Comparison of ENCODE assay signal across 22 cellular contexts in genomic region chr5:91143840-91144239, GRCh38.
"Had no signal": no experiment of that assay in that cellular context is flagged by ENCODE, and none has a peak within 500 bp of the region (broad histone marks: within the 10 kb centered on the region; RNA-seq: fewer than 3 reads in every experiment).

No MANE protein-coding gene starts in this region.

- H3K9me3 ChIP-seq: body of pancreas had no signal

- H3K27ac ChIP-seq: WERI-Rb-1 had no signal

- H3K27me3 ChIP-seq: body of pancreas, dorsolateral prefrontal cortex had no signal

- H3K4me3 ChIP-seq: body of pancreas had no signal

- DNase-seq: activated B cell treated with CpG ODN at 0.5 μM for 24 hours; activated CD4-positive, alpha-beta T cell treated with anti-CD3 and anti-CD28 coated beads for 48 hours; activated CD4-positive, alpha-beta T cell treated with anti-CD3 and anti-CD28 coated beads, Interleukin-2, amount 50 U/mL, for 1 hour; activated CD4-positive, alpha-beta T cell treated with anti-CD3 and anti-CD28 coated beads, Interleukin-2, amount 50 U/mL, for 48 hours; activated CD8-positive, alpha-beta memory T cell treated with anti-CD3 and anti-CD28 coated beads for 24 hours; activated CD8-positive, alpha-beta T cell treated with anti-CD3 and anti-CD28 coated beads for 36 hours; activated effector memory CD4-positive, alpha-beta T cell treated with Interleukin-2 at 50 U/mL for 16 hours; activated gamma-delta T cell treated with Interleukin-2 at 50 U/mL for 16 hours; activated naive CD4-positive, alpha-beta T cell treated with anti-CD3 and anti-CD28 coated beads, Interleukin-2, amount 50 U/mL, for 16 hours; activated naive CD4-positive, alpha-beta T cell treated with Interleukin-2 at 50 U/mL for 16 hours; activated T-cell treated with anti-CD3 and anti-CD28 coated beads, Interleukin-2, amount 50 U/mL, for 4 hours; amniotic stem cell; anterior cingulate cortex; body of pancreas; dorsolateral prefrontal cortex; effector memory CD4-positive, alpha-beta T cell; endodermal cell; foreskin fibroblast; T-helper 1 cell; T-helper 17 cell; T1000; WERI-Rb-1 had no signal

- H3K36me3 ChIP-seq: WERI-Rb-1 had no signal
